1 cellular context compared by ENCODE assay signal in the genomic region with DNA sequence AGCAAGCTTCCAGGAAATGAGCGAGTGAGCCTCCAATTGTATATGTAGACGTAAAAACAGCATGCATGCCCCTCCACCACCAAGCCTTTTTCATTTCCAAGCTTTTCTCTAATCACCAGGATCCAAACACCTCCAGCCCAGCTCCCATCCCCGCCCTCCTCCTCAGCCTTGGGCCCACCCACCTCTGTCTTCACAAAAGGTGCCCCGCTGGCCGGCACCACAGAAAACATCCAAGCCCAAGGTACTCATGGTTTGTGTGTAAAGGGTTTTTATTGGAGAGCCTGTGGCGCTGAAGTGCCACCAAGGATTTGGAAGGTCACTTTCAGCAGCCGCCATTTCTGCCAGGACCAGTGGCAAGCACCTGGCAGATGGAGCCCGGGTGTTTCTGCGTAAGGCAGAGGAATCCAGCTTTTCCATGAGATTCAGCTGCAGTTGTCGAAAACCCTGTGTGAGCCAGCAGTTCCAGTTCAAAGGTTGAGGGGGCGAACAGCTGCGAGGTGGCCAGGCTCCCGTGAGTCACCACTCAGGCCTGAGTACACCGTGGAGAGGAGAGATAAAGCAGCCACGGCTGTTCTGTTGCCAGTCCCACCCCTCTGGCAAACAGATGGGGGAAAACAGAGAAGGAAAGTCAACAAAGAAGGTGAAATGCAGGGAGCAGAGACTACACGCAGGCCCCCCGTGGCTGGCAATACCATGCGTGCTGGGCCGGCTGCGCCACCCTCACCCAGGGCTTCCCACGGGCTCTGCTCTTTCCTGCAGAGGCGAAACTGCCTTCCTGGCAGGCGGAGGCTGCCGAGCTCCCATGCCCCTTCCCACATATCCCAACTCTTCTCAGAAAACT.
TF ChIP-seq lines count a peak whose summit lies in the region.

No MANE protein-coding gene starts in this region.

TF ChIP-seq in K562, 482 proteins besides CTCF, POLR2A, EP300 and RAD21 (continued from another document and continues in another):
- TF ChIP-seq, protein P1, sequence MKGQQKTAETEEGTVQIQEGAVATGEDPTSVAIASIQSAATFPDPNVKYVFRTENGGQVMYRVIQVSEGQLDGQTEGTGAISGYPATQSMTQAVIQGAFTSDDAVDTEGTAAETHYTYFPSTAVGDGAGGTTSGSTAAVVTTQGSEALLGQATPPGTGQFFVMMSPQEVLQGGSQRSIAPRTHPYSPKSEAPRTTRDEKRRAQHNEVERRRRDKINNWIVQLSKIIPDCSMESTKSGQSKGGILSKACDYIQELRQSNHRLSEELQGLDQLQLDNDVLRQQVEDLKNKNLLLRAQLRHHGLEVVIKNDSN (CRISPR knock-in tag; IDR thresholded peaks at IDR 0.05): no peak
- peak; percentile 95 for TF ChIP-seq POLR2AphosphoS5 (IDR thresholded peaks at IDR 0.05; ENCODE audit: control insufficient read depth, insufficient read depth, low read depth, low read length)
- TF ChIP-seq, protein P2, sequence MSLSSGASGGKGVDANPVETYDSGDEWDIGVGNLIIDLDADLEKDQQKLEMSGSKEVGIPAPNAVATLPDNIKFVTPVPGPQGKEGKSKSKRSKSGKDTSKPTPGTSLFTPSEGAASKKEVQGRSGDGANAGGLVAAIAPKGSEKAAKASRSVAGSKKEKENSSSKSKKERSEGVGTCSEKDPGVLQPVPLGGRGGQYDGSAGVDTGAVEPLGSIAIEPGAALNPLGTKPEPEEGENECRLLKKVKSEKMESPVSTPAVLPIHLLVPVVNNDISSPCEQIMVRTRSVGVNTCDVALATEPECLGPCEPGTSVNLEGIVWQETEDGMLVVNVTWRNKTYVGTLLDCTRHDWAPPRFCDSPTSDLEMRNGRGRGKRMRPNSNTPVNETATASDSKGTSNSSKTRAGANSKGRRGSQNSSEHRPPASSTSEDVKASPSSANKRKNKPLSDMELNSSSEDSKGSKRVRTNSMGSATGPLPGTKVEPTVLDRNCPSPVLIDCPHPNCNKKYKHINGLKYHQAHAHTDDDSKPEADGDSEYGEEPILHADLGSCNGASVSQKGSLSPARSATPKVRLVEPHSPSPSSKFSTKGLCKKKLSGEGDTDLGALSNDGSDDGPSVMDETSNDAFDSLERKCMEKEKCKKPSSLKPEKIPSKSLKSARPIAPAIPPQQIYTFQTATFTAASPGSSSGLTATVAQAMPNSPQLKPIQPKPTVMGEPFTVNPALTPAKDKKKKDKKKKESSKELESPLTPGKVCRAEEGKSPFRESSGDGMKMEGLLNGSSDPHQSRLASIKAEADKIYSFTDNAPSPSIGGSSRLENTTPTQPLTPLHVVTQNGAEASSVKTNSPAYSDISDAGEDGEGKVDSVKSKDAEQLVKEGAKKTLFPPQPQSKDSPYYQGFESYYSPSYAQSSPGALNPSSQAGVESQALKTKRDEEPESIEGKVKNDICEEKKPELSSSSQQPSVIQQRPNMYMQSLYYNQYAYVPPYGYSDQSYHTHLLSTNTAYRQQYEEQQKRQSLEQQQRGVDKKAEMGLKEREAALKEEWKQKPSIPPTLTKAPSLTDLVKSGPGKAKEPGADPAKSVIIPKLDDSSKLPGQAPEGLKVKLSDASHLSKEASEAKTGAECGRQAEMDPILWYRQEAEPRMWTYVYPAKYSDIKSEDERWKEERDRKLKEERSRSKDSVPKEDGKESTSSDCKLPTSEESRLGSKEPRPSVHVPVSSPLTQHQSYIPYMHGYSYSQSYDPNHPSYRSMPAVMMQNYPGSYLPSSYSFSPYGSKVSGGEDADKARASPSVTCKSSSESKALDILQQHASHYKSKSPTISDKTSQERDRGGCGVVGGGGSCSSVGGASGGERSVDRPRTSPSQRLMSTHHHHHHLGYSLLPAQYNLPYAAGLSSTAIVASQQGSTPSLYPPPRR (CRISPR knock-in tag; IDR thresholded peaks at IDR 0.05; ENCODE audit: borderline replicate concordance): no peak
- TF ChIP-seq ZNF232 (CRISPR knock-in tag; IDR thresholded peaks at IDR 0.05): no peak
- TF ChIP-seq, protein P3, sequence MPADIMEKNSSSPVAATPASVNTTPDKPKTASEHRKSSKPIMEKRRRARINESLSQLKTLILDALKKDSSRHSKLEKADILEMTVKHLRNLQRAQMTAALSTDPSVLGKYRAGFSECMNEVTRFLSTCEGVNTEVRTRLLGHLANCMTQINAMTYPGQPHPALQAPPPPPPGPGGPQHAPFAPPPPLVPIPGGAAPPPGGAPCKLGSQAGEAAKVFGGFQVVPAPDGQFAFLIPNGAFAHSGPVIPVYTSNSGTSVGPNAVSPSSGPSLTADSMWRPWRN (IDR thresholded peaks at IDR 0.05; ENCODE audit: low read depth): 0 out of 2 replicates have a peak, but pooled peaks have one; percentile 37
- TF ChIP-seq MEIS2 (IDR thresholded peaks at IDR 0.05; ENCODE audit: partially characterized antibody): no peak
- TF ChIP-seq ESRRB (CRISPR knock-in tag; IDR thresholded peaks at IDR 0.05; ENCODE audit: borderline replicate concordance): no peak
- no peak for TF ChIP-seq BRF2 (IDR thresholded peaks at IDR 0.05; ENCODE audit: borderline replicate concordance, insufficient read depth, insufficient read length)
- 0 out of 2 replicates have a peak, but pooled peaks have one; percentile 49 for TF ChIP-seq ETV5 (CRISPR knock-in tag; IDR thresholded peaks at IDR 0.05; ENCODE audit: low read depth)
- no peak for TF ChIP-seq NCOA4 (IDR thresholded peaks at IDR 0.05; ENCODE audit: partially characterized antibody)
- no peak for TF ChIP-seq ZNF79 (CRISPR knock-in tag; IDR thresholded peaks at IDR 0.05; ENCODE audit: low read depth)
- no peak for TF ChIP-seq LCOR (CRISPR knock-in tag; IDR thresholded peaks at IDR 0.05)
- TF ChIP-seq SMARCE1 (IDR thresholded peaks at IDR 0.05): peak; percentile 95
- TF ChIP-seq SMAD4 (CRISPR knock-in tag; conservative IDR thresholded peaks at IDR 0.05): peak; percentile 74
- TF ChIP-seq NR1H2 (CRISPR knock-in tag; IDR thresholded peaks at IDR 0.05): no peak
- TF ChIP-seq SMARCA4 (IDR thresholded peaks at IDR 0.05): peak; percentile 95
- no peak for TF ChIP-seq JUNB (CRISPR knock-in tag; conservative IDR thresholded peaks at IDR 0.05)
- TF ChIP-seq ZNF639 (CRISPR knock-in tag; conservative IDR thresholded peaks at IDR 0.05 in 1 of 2, IDR thresholded peaks at IDR 0.05 in 1 of 2): peak in 1 of 2 experiments; percentile 67; a peak in 2 of 4 replicates
- no peak for TF ChIP-seq BCLAF1 (IDR thresholded peaks at IDR 0.05; ENCODE audit: borderline replicate concordance in 1 of 2, control insufficient read depth in 1 of 2, low read depth in 2 of 2, low read length in 1 of 2)
- TF ChIP-seq, protein P4, sequence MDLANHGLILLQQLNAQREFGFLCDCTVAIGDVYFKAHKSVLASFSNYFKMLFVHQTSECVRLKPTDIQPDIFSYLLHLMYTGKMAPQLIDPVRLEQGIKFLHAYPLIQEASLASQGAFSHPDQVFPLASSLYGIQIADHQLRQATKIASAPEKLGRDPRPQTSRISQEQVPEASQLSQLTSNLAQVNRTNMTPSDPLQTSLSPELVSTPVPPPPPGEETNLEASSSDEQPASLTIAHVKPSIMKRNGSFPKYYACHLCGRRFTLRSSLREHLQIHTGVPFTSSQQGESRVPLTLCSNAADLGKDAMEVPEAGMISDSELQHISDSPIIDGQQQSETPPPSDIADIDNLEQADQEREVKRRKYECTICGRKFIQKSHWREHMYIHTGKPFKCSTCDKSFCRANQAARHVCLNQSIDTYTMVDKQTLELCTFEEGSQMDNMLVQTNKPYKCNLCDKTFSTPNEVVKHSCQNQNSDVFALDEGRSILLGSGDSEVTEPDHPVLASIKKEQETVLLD (IDR thresholded peaks at IDR 0.05): peak; percentile 79; the same call in 1 of the 2 replicates
- peak; percentile 73; the same call in 1 of the 2 replicates for TF ChIP-seq ZKSCAN8 (CRISPR knock-in tag; IDR thresholded peaks at IDR 0.05)
- TF ChIP-seq ZNF75A (CRISPR knock-in tag; IDR thresholded peaks at IDR 0.05): no peak
- TF ChIP-seq, protein P5, sequence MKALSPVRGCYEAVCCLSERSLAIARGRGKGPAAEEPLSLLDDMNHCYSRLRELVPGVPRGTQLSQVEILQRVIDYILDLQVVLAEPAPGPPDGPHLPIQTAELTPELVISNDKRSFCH (CRISPR knock-in tag; IDR thresholded peaks at IDR 0.05): no peak
- TF ChIP-seq, protein P5 (tag; IDR thresholded peaks at IDR 0.05): no peak
- peak; percentile 92 for TF ChIP-seq MYNN (IDR thresholded peaks at IDR 0.05)
- TF ChIP-seq MYNN (CRISPR knock-in tag; IDR thresholded peaks at IDR 0.05): no peak
- no peak for TF ChIP-seq THRAP3 (IDR thresholded peaks at IDR 0.05; ENCODE audit: borderline replicate concordance)
- TF ChIP-seq, protein P6, sequence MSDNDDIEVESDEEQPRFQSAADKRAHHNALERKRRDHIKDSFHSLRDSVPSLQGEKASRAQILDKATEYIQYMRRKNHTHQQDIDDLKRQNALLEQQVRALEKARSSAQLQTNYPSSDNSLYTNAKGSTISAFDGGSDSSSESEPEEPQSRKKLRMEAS (CRISPR knock-in tag; IDR thresholded peaks at IDR 0.05): peak; percentile 66
- TF ChIP-seq ARNT (IDR thresholded peaks at IDR 0.05): no peak
- TF ChIP-seq GABPA (tag; conservative IDR thresholded peaks at IDR 0.05; ENCODE audit: low read depth): no peak
- peak; percentile 91 for TF ChIP-seq JUN (IDR thresholded peaks at IDR 0.05; ENCODE audit: borderline replicate concordance, low read depth, low read length)
- TF ChIP-seq JUN (CRISPR knock-in tag; IDR thresholded peaks at IDR 0.05; ENCODE audit: borderline replicate concordance): no peak
- TF ChIP-seq HDAC1 (IDR thresholded peaks at IDR 0.05): peak in 1 of 2 experiments; percentile 80; a peak in 2 of 4 replicates
- no peak for TF ChIP-seq RNF219 (CRISPR knock-in tag; IDR thresholded peaks at IDR 0.05)
- TF ChIP-seq, protein P7, sequence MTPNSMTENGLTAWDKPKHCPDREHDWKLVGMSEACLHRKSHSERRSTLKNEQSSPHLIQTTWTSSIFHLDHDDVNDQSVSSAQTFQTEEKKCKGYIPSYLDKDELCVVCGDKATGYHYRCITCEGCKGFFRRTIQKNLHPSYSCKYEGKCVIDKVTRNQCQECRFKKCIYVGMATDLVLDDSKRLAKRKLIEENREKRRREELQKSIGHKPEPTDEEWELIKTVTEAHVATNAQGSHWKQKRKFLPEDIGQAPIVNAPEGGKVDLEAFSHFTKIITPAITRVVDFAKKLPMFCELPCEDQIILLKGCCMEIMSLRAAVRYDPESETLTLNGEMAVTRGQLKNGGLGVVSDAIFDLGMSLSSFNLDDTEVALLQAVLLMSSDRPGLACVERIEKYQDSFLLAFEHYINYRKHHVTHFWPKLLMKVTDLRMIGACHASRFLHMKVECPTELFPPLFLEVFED (CRISPR knock-in tag; conservative IDR thresholded peaks at IDR 0.05): no peak
- TF ChIP-seq ZNF140 (CRISPR knock-in tag; IDR thresholded peaks at IDR 0.05): no peak
- no peak for TF ChIP-seq IRF1 (CRISPR knock-in tag; IDR thresholded peaks at IDR 0.05; ENCODE audit: borderline replicate concordance)
- TF ChIP-seq RFX7 (CRISPR knock-in tag; IDR thresholded peaks at IDR 0.05): no peak
